In the genomic region with DNA sequence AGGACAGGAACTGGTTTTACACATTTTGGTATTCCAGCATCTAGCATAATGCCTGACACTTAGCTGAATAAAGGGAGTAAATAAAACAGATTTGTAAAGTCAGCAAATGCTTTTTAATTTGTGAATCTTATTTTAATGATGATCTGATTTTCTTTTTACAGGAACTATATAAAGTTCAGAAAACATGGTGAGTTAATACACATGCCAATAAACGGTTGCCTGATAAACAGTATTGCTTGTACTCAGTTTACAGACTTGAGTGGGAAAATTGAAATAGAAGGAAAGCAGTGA, we compare ENCODE assay signal across 9 cellular contexts. TPM values are rescaled to one million over a fixed set of nuclear protein-coding genes. Genes with fewer than 3 reads are reported as not detected.
DNase-seq lines count a peak whose midpoint lies in the region; ATAC-seq and TF ChIP-seq lines count a peak whose summit lies in the region.
"Had no signal": no experiment of that assay in that cellular context is flagged by ENCODE, and none has a peak within 500 bp of the region (broad histone marks: within the 10 kb centered on the region; RNA-seq: fewer than 3 reads in every experiment).

No MANE protein-coding gene starts in this region.

- in situ Hi-C loops in GM13977 (cut with MboI; ENCODE audit: low pct_unique_long_range_greater_than_20kb, low sequenced_read_pairs, unreplicated experiment): no loop called here

- ATAC-seq in RWPE2 (ENCODE audit: low read depth): no peak
- ATAC-seq in HG02870 (IDR thresholded peaks at IDR 0.05; ENCODE audit: unreplicated experiment): no peak
- ATAC-seq: mucosa of descending colon had no signal

- H3K27ac Mint-ChIP-seq in progenitor cell of endocrine pancreas: peak overlapping the region; percentile 83

- H3K27ac ChIP-seq in RWPE2 (ENCODE audit: poor library complexity, severe bottlenecking) (peak overlapping the region; percentile 45), esophagus muscularis mucosa (replicated peaks in 1 of 4) (peak overlapping the region in 2 of 4 donors; percentile 97), caudate nucleus (ENCODE audit: low read depth, low read length) (no peak overlapping the region)

- DNase-seq in GM06990 (ENCODE audit: extremely low read depth, insufficient read length) (no peak), RWPE2 (ENCODE audit: low spot score) (no peak), esophagus muscularis mucosa (ENCODE audit: extremely low spot score) (no peak), progenitor cell of endocrine pancreas (ENCODE audit: low spot score, unreplicated experiment) (no peak), GM13977 (ENCODE audit: low spot score) (no peak), caudate nucleus (lab: John Stamatoyannopoulos, UW) (no peak)
- no peak for DNase-seq in stimulated activated naive CD4-positive, alpha-beta T cell treated with Interleukin-2 at 50 U/mL for 16 hours (lab: John Stamatoyannopoulos, UW)

- intact Hi-C loops in esophagus muscularis mucosa (cut with DNase I): no loop called here

- H3K36me3 Mint-ChIP-seq in progenitor cell of endocrine pancreas (ENCODE audit: insufficient read depth): peaks cover 8% of the 10 kb centered on the region

- no peak for TF ChIP-seq EP300 in esophagus muscularis mucosa (IDR thresholded peaks at IDR 0.05)

- H3K4me1 Mint-ChIP-seq in progenitor cell of endocrine pancreas (ENCODE audit: low read depth): peaks cover 9% of the 10 kb centered on the region

- H3K9me3 ChIP-seq in RWPE2 (ENCODE audit: severe bottlenecking): no peaks in the 10 kb centered on the region
- no peaks in the 10 kb centered on the region for H3K9me3 ChIP-seq in esophagus muscularis mucosa
- H3K9me3 ChIP-seq: mucosa of descending colon had no signal

- TF ChIP-seq CTCF in GM06990 (IDR thresholded peaks at IDR 0.05; ENCODE audit: insufficient read depth, low read length, poor library complexity, severe bottlenecking) (no peak), RWPE2 (IDR thresholded peaks at IDR 0.05; ENCODE audit: poor library complexity, severe bottlenecking) (no peak), esophagus muscularis mucosa (IDR thresholded peaks at IDR 0.05) (no peak), progenitor cell of endocrine pancreas (IDR thresholded peaks at IDR 0.05; ENCODE audit: unreplicated experiment) (no peak), GM13977 (IDR thresholded peaks at IDR 0.05; ENCODE audit: extremely low read depth, insufficient read depth, missing control alignments) (no peak)

- 40% methylated on average over 1 of the region's 1 CpG for WGBS in esophagus muscularis mucosa

- H3K4me3 Mint-ChIP-seq in progenitor cell of endocrine pancreas (ENCODE audit: low read depth): peak overlapping the region; percentile 100

- no peaks in the 10 kb centered on the region for H3K27me3 ChIP-seq in GM06990 (replicated peaks; ENCODE audit: control insufficient read depth, insufficient read depth, low read length)
- H3K27me3 ChIP-seq in RWPE2 (ENCODE audit: insufficient read depth, poor library complexity, severe bottlenecking): no peaks in the 10 kb centered on the region
- no peaks in the 10 kb centered on the region for H3K27me3 ChIP-seq in esophagus muscularis mucosa

- H3K4me1 ChIP-seq in RWPE2 (ENCODE audit: insufficient read depth, poor library complexity, severe bottlenecking) (peaks cover 9% of the 10 kb centered on the region), esophagus muscularis mucosa (peaks cover 21 to 31% (median 28%) of the 10 kb centered on the region in 4 donors)

- no peaks in the 10 kb centered on the region for H3K9me3 Mint-ChIP-seq in progenitor cell of endocrine pancreas (ENCODE audit: low read depth)

- TF ChIP-seq POLR2A in esophagus muscularis mucosa (IDR thresholded peaks at IDR 0.05; ENCODE audit: low read depth): no peak

- H3K36me3 ChIP-seq in GM06990 (ENCODE audit: control insufficient read depth, insufficient read depth, low read length): peaks cover 16% of the 10 kb centered on the region
- peaks cover 53% of the 10 kb centered on the region for H3K36me3 ChIP-seq in RWPE2 (ENCODE audit: low read depth)
- peaks cover 23 to 46% (median 45%) of the 10 kb centered on the region in 4 donors for H3K36me3 ChIP-seq in esophagus muscularis mucosa

- H3K4me3 ChIP-seq in GM06990 (replicated peaks; ENCODE audit: low read depth, low read length) (peak overlapping the region; percentile 74), RWPE2 (ENCODE audit: severe bottlenecking) (peak overlapping the region; percentile 86), esophagus muscularis mucosa (peak overlapping the region; percentile 83 to 94 (median 84))
- H3K4me3 ChIP-seq: mucosa of descending colon had no signal

- H3K27me3 Mint-ChIP-seq in progenitor cell of endocrine pancreas: no peaks in the 10 kb centered on the region

RNA-seq across cellular contexts. Expression of a gene that starts 1.4 kb away (rescaled TPM):
- total RNA-seq in esophagus muscularis mucosa (100 to 1,000 TPM; 103 to 135 (median 117) TPM), progenitor cell of endocrine pancreas (214 and 221 TPM in 2 replicates)

RNA-seq across cellular contexts. Expression of a gene that starts 23.6 kb away (rescaled TPM):
- total RNA-seq in esophagus muscularis mucosa: 1 to 10 TPM in 1 of 4 donors, under 1 TPM in 3; 0.80 to 1.2 (median 0.98) TPM
- total RNA-seq in progenitor cell of endocrine pancreas: 8.0 and 8.1 TPM in 2 replicates

RNA-seq across cellular contexts. Expression of a gene that starts 34.3 kb away (rescaled TPM):
- 1 to 10 TPM; 5.8 to 8.6 (median 7.6) TPM for total RNA-seq in esophagus muscularis mucosa
- 4.1 and 4.3 TPM in 2 replicates for total RNA-seq in progenitor cell of endocrine pancreas
